ENCODE assay signal across 8 cellular contexts in the genomic region with DNA sequence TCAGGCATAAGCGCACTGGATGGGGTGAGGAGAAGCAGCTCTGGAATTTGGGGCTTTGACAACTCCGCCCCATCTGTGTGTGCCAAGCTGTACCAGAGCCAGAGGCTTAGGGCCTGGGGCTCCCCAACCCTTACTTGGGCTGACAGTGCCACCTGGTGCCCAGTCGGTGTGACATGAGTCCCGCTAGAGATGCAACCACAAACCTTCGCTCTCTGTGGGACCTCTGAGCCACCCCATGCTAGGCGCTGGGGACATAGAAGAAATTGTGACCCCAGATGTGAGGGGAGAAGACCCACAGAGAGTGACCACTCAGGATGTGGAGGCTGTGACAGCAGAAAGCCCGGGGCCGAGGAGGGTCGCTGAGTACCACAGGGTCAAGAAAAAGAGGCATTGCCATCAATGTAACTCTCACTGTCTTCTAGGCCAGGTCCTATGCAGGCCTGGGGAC. TPM values are rescaled to one million over a fixed set of nuclear protein-coding genes. Genes with fewer than 3 reads are reported as not detected.
DNase-seq lines count a peak whose midpoint lies in the region; ATAC-seq and TF ChIP-seq lines count a peak whose summit lies in the region.

No MANE protein-coding gene starts in this region.

- no peak overlapping the region for H3K4me3 ChIP-seq in GM23338
- no peak overlapping the region for H3K4me3 ChIP-seq in astrocyte of the cerebellum (ENCODE audit: low read depth, low read length)
- H3K4me3 ChIP-seq in skeletal muscle satellite cell (ENCODE audit: low read length), result peak overlapping the region; percentile 26

- H3K4me1 Mint-ChIP-seq in GM23338, result no peaks in the 10 kb centered on the region

- H3K4me2 ChIP-seq in GM23338, result no peak overlapping the region
- H3K4me2 ChIP-seq in skeletal muscle satellite cell (ENCODE audit: low read length), result peak overlapping the region; percentile 61

- peak; percentile 84 to 97 for TF ChIP-seq CTCF in GM23338 (conservative IDR thresholded peaks at IDR 0.05; ENCODE audit: low read depth in 2 of 2)
- TF ChIP-seq CTCF in astrocyte of the cerebellum (IDR thresholded peaks at IDR 0.05; ENCODE audit: low read depth, low read length, missing control alignments), result peak; percentile 74

- no peaks in the 10 kb centered on the region for H3K36me3 ChIP-seq in GM23338 (ENCODE audit: insufficient read depth)
- H3K36me3 ChIP-seq in skeletal muscle satellite cell (ENCODE audit: insufficient read depth, low read length), result no peaks in the 10 kb centered on the region

- no peaks in the 10 kb centered on the region for H3K79me2 ChIP-seq in GM23338 (replicated peaks; ENCODE audit: insufficient read depth)

- DNase-seq in DMS153 treated with DMSO at 0.1 percent for 48 hours (lab: John Stamatoyannopoulos, UW; ENCODE audit: unreplicated experiment) (peak; percentile 13), GM23338 (ENCODE audit: low spot score) (peak; percentile 89), NCI-H1092 (lab: John Stamatoyannopoulos, UW) (peak; percentile 72), T-helper 9 cell (peak; percentile 69), astrocyte of the cerebellum (ENCODE audit: low read depth) (peak; percentile 67), hippocampal formation (lab: John Stamatoyannopoulos, UW) (peak; percentile 59 to 73)

- no peaks in the 10 kb centered on the region; the same call in 1 of the 2 replicates for H4K20me1 ChIP-seq in GM23338 (replicated peaks; ENCODE audit: insufficient read depth)

- H3K27me3 ChIP-seq in GM23338 (ENCODE audit: insufficient read depth) (no peaks in the 10 kb centered on the region), skeletal muscle satellite cell (ENCODE audit: control insufficient read depth, insufficient read depth, low read length) (peaks cover 5% of the 10 kb centered on the region)

- H3K4me1 ChIP-seq in GM23338 (ENCODE audit: insufficient read depth) (no peaks in the 10 kb centered on the region), skeletal muscle satellite cell (ENCODE audit: control insufficient read depth, insufficient read depth, low read length) (peaks cover 15% of the 10 kb centered on the region)

- H3K9ac ChIP-seq in skeletal muscle satellite cell (ENCODE audit: low read depth, low read length), result peak overlapping the region; percentile 22

- ATAC-seq in GM23338 (peak; percentile 98), GM19395 (IDR thresholded peaks at IDR 0.05; ENCODE audit: unreplicated experiment) (no peak)

- in situ Hi-C loops in astrocyte of the cerebellum (cut with HindIII; ENCODE audit: low sequenced_read_pairs), result loop anchor here (5.0 kb wide), 1 partner anchor 366 kb away; a partner anchor contains a TSS

- no peak overlapping the region for H2AFZ ChIP-seq in GM23338

- no peaks in the 10 kb centered on the region for H3K9me3 Mint-ChIP-seq in GM23338

- no peaks in the 10 kb centered on the region for H3K36me3 Mint-ChIP-seq in GM23338 (ENCODE audit: low read depth)

- H3K27me3 Mint-ChIP-seq in GM23338 (ENCODE audit: insufficient read depth, low read depth, poor library complexity), result peaks cover 12% of the 10 kb centered on the region

- no peaks in the 10 kb centered on the region for H3K9me2 ChIP-seq in GM23338 (ENCODE audit: insufficient read depth)

- H3K27ac ChIP-seq in GM23338 (ENCODE audit: low read depth), result no peak overlapping the region

- no peaks in the 10 kb centered on the region for H3K9me3 ChIP-seq in skeletal muscle satellite cell (replicated peaks; ENCODE audit: low read length)

- no peaks in the 10 kb centered on the region for H3F3A ChIP-seq in GM23338 (replicated peaks; ENCODE audit: low read depth)

- H3K27ac Mint-ChIP-seq in GM23338, result no peak overlapping the region

- no peak overlapping the region for H3K4me3 Mint-ChIP-seq in GM23338

TF ChIP-seq in GM23338, 12 proteins besides CTCF, POLR2A, EP300 and RAD21 (continues in another document):
- TF ChIP-seq JUNB (IDR thresholded peaks at IDR 0.05; ENCODE audit: unreplicated experiment) (no peak), STAT1 (IDR thresholded peaks at IDR 0.05; ENCODE audit: unreplicated experiment) (no peak), NANOG (IDR thresholded peaks at IDR 0.05; ENCODE audit: borderline replicate concordance) (no peak), ZNF331 (CRISPR knock-in tag; IDR thresholded peaks at IDR 0.05; ENCODE audit: low read depth) (no peak), EZH2 (IDR thresholded peaks at IDR 0.05; ENCODE audit: low read depth, unreplicated experiment) (no peak), EZH2phosphoT487 (IDR thresholded peaks at IDR 0.05; ENCODE audit: unreplicated experiment) (no peak), CREB1 (CRISPR knock-in tag; IDR thresholded peaks at IDR 0.05; ENCODE audit: low read depth) (no peak), POLR2AphosphoS5 (IDR thresholded peaks at IDR 0.05; ENCODE audit: low read depth) (no peak), ZNF114 (CRISPR knock-in tag; IDR thresholded peaks at IDR 0.05) (no peak)
- TF ChIP-seq, protein P1, sequence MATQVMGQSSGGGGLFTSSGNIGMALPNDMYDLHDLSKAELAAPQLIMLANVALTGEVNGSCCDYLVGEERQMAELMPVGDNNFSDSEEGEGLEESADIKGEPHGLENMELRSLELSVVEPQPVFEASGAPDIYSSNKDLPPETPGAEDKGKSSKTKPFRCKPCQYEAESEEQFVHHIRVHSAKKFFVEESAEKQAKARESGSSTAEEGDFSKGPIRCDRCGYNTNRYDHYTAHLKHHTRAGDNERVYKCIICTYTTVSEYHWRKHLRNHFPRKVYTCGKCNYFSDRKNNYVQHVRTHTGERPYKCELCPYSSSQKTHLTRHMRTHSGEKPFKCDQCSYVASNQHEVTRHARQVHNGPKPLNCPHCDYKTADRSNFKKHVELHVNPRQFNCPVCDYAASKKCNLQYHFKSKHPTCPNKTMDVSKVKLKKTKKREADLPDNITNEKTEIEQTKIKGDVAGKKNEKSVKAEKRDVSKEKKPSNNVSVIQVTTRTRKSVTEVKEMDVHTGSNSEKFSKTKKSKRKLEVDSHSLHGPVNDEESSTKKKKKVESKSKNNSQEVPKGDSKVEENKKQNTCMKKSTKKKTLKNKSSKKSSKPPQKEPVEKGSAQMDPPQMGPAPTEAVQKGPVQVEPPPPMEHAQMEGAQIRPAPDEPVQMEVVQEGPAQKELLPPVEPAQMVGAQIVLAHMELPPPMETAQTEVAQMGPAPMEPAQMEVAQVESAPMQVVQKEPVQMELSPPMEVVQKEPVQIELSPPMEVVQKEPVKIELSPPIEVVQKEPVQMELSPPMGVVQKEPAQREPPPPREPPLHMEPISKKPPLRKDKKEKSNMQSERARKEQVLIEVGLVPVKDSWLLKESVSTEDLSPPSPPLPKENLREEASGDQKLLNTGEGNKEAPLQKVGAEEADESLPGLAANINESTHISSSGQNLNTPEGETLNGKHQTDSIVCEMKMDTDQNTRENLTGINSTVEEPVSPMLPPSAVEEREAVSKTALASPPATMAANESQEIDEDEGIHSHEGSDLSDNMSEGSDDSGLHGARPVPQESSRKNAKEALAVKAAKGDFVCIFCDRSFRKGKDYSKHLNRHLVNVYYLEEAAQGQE (IDR thresholded peaks at IDR 0.05; ENCODE audit: unreplicated experiment), result no peak
- TF ChIP-seq, protein P2, sequence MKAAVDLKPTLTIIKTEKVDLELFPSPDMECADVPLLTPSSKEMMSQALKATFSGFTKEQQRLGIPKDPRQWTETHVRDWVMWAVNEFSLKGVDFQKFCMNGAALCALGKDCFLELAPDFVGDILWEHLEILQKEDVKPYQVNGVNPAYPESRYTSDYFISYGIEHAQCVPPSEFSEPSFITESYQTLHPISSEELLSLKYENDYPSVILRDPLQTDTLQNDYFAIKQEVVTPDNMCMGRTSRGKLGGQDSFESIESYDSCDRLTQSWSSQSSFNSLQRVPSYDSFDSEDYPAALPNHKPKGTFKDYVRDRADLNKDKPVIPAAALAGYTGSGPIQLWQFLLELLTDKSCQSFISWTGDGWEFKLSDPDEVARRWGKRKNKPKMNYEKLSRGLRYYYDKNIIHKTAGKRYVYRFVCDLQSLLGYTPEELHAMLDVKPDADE (IDR thresholded peaks at IDR 0.05), result no peak

RNA-seq across cellular contexts. Expression of a gene that starts 36.0 kb away (rescaled TPM):
- 3.3 and 5.2 TPM in 2 replicates for total RNA-seq in GM23338 (2014; rRNA removed; shearing (Covaris generic))
- 3.5 and 3.6 TPM in 2 replicates for polyA plus RNA-seq in GM23338 (2016; fragmentation: Nextera tagmentation; extraction: Ambion mirVana)
- total RNA-seq in skeletal muscle satellite cell (2012; rRNA removed), result 7.9 and 9.0 TPM in 2 replicates

RNA-seq across cellular contexts. Expression of a gene that starts 40.0 kb away (rescaled TPM):
- 0.85 and 1.6 TPM in 2 replicates for total RNA-seq in GM23338 (2014; rRNA removed; shearing (Covaris generic))
- 0.40 and 0.63 TPM in 2 replicates for polyA plus RNA-seq in GM23338 (2016; fragmentation: Nextera tagmentation; extraction: Ambion mirVana)
- total RNA-seq in skeletal muscle satellite cell (2012; rRNA removed), result not detected in 2 replicates

Comparison
In these comparisons a context has a peak if more than half of its experiments do, and no peak if none do; other contexts are left out.
1. DNase-seq: peak in every context shown above with its lines; median percentile 89 in GM23338; 72 in NCI-H1092; 69 in T-helper 9 cell; 67 in astrocyte of the cerebellum; 66 in hippocampal formation; 13 in DMS153 treated with DMSO at 0.1 percent for 48 hours.